In genomic region chr10:6579193-6579903, GRCh38 we compare ENCODE assay signal across 8 cellular contexts. TPM values are rescaled to one million over a fixed set of nuclear protein-coding genes. Genes with fewer than 3 reads are reported as not detected.
DNase-seq lines count a peak whose midpoint lies in the region; ATAC-seq and TF ChIP-seq lines count a peak whose summit lies in the region.

No MANE protein-coding gene starts in this region.

- no peaks in the 10 kb centered on the region for H3K36me3 ChIP-seq in MG63

- no peaks in the 10 kb centered on the region for H3K36me3 Mint-ChIP-seq in dendritic cell treated with granulocyte-macrophage colony-stimulating factor and Interleukin-4, amounts not matched to agents 40 ng/mL and 50 ng/mL, for 4 days (ENCODE audit: low read depth)
- H3K36me3 Mint-ChIP-seq in natural killer cell treated with Interleukin-12 subunit alpha and Interleukin-12 subunit beta and Interleukin-15 and Interleukin-18, amount 100 ng/mL, for 72 hours: peaks cover 29% of the 10 kb centered on the region

- TF ChIP-seq CTCF in AG04449 (IDR thresholded peaks at IDR 0.05; ENCODE audit: insufficient read depth, low read length, missing control alignments): no peak

- peak overlapping the region; percentile 70 for H3K4me3 Mint-ChIP-seq in dendritic cell treated with granulocyte-macrophage colony-stimulating factor and Interleukin-4, amounts not matched to agents 40 ng/mL and 50 ng/mL, for 4 days
- H3K4me3 Mint-ChIP-seq in natural killer cell treated with Interleukin-12 subunit alpha and Interleukin-12 subunit beta and Interleukin-15 and Interleukin-18, amount 100 ng/mL, for 72 hours: peak overlapping the region; percentile 92

- peaks cover 37% of the 10 kb centered on the region for H3K4me1 Mint-ChIP-seq in dendritic cell treated with granulocyte-macrophage colony-stimulating factor and Interleukin-4, amounts not matched to agents 40 ng/mL and 50 ng/mL, for 4 days (ENCODE audit: low read depth)
- peaks cover 76% of the 10 kb centered on the region in 2 donors for H3K4me1 Mint-ChIP-seq in natural killer cell treated with Interleukin-12 subunit alpha and Interleukin-12 subunit beta and Interleukin-15 and Interleukin-18, amount 100 ng/mL, for 72 hours (ENCODE audit: low read depth in 2 of 2)

- intact Hi-C loops in dendritic cell treated with granulocyte-macrophage colony-stimulating factor and Interleukin-4, amounts not matched to agents 40 ng/mL and 50 ng/mL, for 4 days (cut with micrococcal nuclease): no loop called here

- H3K9me3 ChIP-seq in MG63: no peaks in the 10 kb centered on the region

- H3K27ac Mint-ChIP-seq in dendritic cell treated with granulocyte-macrophage colony-stimulating factor and Interleukin-4, amounts not matched to agents 40 ng/mL and 50 ng/mL, for 4 days: no peak overlapping the region
- H3K27ac Mint-ChIP-seq in natural killer cell treated with Interleukin-12 subunit alpha and Interleukin-12 subunit beta and Interleukin-15 and Interleukin-18, amount 100 ng/mL, for 72 hours: peak overlapping the region; percentile 86 to 97

- peaks cover 38% of the 10 kb centered on the region for H3K27me3 ChIP-seq in MG63

- H3K27me3 Mint-ChIP-seq in dendritic cell treated with granulocyte-macrophage colony-stimulating factor and Interleukin-4, amounts not matched to agents 40 ng/mL and 50 ng/mL, for 4 days: peaks cover 40% of the 10 kb centered on the region
- no peaks in the 10 kb centered on the region for H3K27me3 Mint-ChIP-seq in natural killer cell treated with Interleukin-12 subunit alpha and Interleukin-12 subunit beta and Interleukin-15 and Interleukin-18, amount 100 ng/mL, for 72 hours

- no peak for DNase-seq in AG04449 (ENCODE audit: low read depth, low spot score)
- DNase-seq in MG63: no peak
- DNase-seq in natural killer cell treated with Interleukin-12 subunit alpha and Interleukin-12 subunit beta and Interleukin-15 and Interleukin-18, amount 100 ng/mL, for 72 hours (ENCODE audit: low spot score): no peak
- DNase-seq in HEK293T (ENCODE audit: extremely low spot score): no peak
- no peak for DNase-seq in NAMALWA (ENCODE audit: low spot score)

- peak; percentile 22 to 30 for ATAC-seq in natural killer cell treated with Interleukin-12 subunit alpha and Interleukin-12 subunit beta and Interleukin-15 and Interleukin-18, amount 100 ng/mL, for 72 hours
- no peak for ATAC-seq in HG03457 (IDR thresholded peaks at IDR 0.05; ENCODE audit: unreplicated experiment)
- ATAC-seq in HG02884 (IDR thresholded peaks at IDR 0.05; ENCODE audit: unreplicated experiment): no peak

- peak overlapping the region; percentile 47 for H3K4me3 ChIP-seq in AG04449 (ENCODE audit: low read depth, low read length)
- H3K4me3 ChIP-seq in MG63: peak overlapping the region; percentile 80

- H3K9me3 Mint-ChIP-seq in dendritic cell treated with granulocyte-macrophage colony-stimulating factor and Interleukin-4, amounts not matched to agents 40 ng/mL and 50 ng/mL, for 4 days: no peaks in the 10 kb centered on the region
- peaks cover 2% of the 10 kb centered on the region for H3K9me3 Mint-ChIP-seq in natural killer cell treated with Interleukin-12 subunit alpha and Interleukin-12 subunit beta and Interleukin-15 and Interleukin-18, amount 100 ng/mL, for 72 hours

- CTCF ChIA-PET in AG04449 (lab: Yijun Ruan, JAX) (interaction anchor here (0.6 kb wide), 1 partner anchor 828 kb away, joined by 3 read pairs; no protein-coding TSS in a partner anchor), HEK293T (lab: Yijun Ruan, JAX) (no interaction called here)

- POLR2A ChIA-PET in AG04449 (lab: Yijun Ruan, JAX) (no interaction called here), HEK293T (lab: Yijun Ruan, JAX) (no interaction called here)

TF ChIP-seq in HEK293T, 16 proteins besides CTCF, POLR2A, EP300 and RAD21:
- TF ChIP-seq, protein P1, sequence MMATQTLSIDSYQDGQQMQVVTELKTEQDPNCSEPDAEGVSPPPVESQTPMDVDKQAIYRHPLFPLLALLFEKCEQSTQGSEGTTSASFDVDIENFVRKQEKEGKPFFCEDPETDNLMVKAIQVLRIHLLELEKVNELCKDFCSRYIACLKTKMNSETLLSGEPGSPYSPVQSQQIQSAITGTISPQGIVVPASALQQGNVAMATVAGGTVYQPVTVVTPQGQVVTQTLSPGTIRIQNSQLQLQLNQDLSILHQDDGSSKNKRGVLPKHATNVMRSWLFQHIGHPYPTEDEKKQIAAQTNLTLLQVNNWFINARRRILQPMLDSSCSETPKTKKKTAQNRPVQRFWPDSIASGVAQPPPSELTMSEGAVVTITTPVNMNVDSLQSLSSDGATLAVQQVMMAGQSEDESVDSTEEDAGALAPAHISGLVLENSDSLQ (IDR thresholded peaks at IDR 0.05): no peak
- TF ChIP-seq FOXM1 (IDR thresholded peaks at IDR 0.05; ENCODE audit: borderline replicate concordance) (no peak), L3MBTL2 (conservative IDR thresholded peaks at IDR 0.05) (no peak), ELF4 (IDR thresholded peaks at IDR 0.05) (no peak), FOXA1 (IDR thresholded peaks at IDR 0.05) (no peak), BHLHE40 (IDR thresholded peaks at IDR 0.05; ENCODE audit: borderline replicate concordance) (no peak), ZNF384 (IDR thresholded peaks at IDR 0.05) (no peak), NFRKB (IDR thresholded peaks at IDR 0.05) (no peak), CTBP1 (IDR thresholded peaks at IDR 0.05; ENCODE audit: borderline replicate concordance) (no peak), HDGF (IDR thresholded peaks at IDR 0.05; ENCODE audit: borderline replicate concordance) (no peak), SP1 (IDR thresholded peaks at IDR 0.05) (no peak), SUZ12 (IDR thresholded peaks at IDR 0.05) (no peak), FOXK2 (IDR thresholded peaks at IDR 0.05) (no peak), TARDBP (IDR thresholded peaks at IDR 0.05) (no peak), LEF1 (IDR thresholded peaks at IDR 0.05; ENCODE audit: borderline replicate concordance) (no peak)

RNA-seq across cellular contexts. Expression of gene PRKCQ, which starts 0.7 kb away (rescaled TPM):
- total RNA-seq in MG63 (2014; rRNA removed; shearing (Covaris generic); ENCODE audit: low replicate concordance): 0.05 and 0.16 TPM in 2 replicates
- 10 to 100 TPM; 55.3 to 79.0 TPM for total RNA-seq in natural killer cell treated with Interleukin-12 subunit alpha and Interleukin-12 subunit beta and Interleukin-15 and Interleukin-18, amount 100 ng/mL, for 72 hours

Comparison
In these comparisons a context has a peak if more than half of its experiments do, and no peak if none do; other contexts are left out.
1. ATAC-seq: peak in natural killer cell treated with Interleukin-12 subunit alpha and Interleukin-12 subunit beta and Interleukin-15 and Interleukin-18, amount 100 ng/mL, for 72 hours (2 of 2); none in HG03457 (single experiment) and HG02884 (single experiment).
2. RNA of gene PRKCQ, which starts 0.7 kb away (total RNA-seq): 55.3 to 79.0 TPM in natural killer cell treated with Interleukin-12 subunit alpha and Interleukin-12 subunit beta and Interleukin-15 and Interleukin-18, amount 100 ng/mL, for 72 hours; 0.05 to 0.16 TPM in MG63; every median in the first group is over 10 times any median in the second.